Comparison of ENCODE assay signal across 1 cellular context in the genomic region with DNA sequence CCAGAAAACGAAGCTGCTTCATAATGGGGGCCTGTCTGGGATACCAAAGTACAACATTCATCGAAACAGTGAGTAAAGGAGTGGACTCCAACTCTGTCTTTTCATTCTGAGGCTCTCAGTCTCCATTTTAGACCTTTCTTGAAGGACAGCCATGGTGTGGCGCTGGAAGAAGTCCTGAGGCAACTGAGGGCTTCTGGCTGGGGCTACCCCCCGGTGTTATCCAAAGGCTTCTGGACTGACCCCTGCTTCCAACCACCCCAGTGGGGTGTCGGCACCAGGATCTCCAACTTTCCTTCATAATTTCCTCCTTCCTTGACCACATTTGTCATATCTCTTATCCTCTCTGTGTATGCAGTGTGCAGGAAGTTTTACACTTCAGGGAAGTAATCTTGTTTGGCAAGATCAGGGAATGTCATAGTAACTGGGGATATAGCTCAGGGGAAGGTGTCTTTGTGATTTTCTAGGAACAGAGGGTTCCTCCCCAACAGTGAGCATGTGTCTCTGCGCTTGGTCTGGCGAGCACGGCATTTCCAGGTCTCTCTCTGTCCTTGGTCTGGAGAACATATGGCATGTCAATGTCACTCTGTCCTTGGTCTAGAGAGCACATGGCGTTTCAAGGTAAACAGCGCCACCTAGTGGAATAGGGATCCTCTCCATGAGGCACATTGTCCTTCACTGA.
TF ChIP-seq lines count a peak whose summit lies in the region.

No MANE protein-coding gene starts in this region.

TF ChIP-seq in HepG2, 621 proteins besides CTCF, POLR2A, EP300 and RAD21 (continued from another document and continues in another):
- TF ChIP-seq, protein P1, sequence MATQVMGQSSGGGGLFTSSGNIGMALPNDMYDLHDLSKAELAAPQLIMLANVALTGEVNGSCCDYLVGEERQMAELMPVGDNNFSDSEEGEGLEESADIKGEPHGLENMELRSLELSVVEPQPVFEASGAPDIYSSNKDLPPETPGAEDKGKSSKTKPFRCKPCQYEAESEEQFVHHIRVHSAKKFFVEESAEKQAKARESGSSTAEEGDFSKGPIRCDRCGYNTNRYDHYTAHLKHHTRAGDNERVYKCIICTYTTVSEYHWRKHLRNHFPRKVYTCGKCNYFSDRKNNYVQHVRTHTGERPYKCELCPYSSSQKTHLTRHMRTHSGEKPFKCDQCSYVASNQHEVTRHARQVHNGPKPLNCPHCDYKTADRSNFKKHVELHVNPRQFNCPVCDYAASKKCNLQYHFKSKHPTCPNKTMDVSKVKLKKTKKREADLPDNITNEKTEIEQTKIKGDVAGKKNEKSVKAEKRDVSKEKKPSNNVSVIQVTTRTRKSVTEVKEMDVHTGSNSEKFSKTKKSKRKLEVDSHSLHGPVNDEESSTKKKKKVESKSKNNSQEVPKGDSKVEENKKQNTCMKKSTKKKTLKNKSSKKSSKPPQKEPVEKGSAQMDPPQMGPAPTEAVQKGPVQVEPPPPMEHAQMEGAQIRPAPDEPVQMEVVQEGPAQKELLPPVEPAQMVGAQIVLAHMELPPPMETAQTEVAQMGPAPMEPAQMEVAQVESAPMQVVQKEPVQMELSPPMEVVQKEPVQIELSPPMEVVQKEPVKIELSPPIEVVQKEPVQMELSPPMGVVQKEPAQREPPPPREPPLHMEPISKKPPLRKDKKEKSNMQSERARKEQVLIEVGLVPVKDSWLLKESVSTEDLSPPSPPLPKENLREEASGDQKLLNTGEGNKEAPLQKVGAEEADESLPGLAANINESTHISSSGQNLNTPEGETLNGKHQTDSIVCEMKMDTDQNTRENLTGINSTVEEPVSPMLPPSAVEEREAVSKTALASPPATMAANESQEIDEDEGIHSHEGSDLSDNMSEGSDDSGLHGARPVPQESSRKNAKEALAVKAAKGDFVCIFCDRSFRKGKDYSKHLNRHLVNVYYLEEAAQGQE (IDR thresholded peaks at IDR 0.05; ENCODE audit: borderline replicate concordance in 1 of 2, low read depth in 1 of 2, low read length in 2 of 2), result peak in 1 of 2 experiments; percentile 38; a peak in 1 of 4 replicates
- TF ChIP-seq, protein P2, sequence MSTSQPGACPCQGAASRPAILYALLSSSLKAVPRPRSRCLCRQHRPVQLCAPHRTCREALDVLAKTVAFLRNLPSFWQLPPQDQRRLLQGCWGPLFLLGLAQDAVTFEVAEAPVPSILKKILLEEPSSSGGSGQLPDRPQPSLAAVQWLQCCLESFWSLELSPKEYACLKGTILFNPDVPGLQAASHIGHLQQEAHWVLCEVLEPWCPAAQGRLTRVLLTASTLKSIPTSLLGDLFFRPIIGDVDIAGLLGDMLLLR (CRISPR knock-in tag; IDR thresholded peaks at IDR 0.05), result no peak
- TF ChIP-seq, protein P3, sequence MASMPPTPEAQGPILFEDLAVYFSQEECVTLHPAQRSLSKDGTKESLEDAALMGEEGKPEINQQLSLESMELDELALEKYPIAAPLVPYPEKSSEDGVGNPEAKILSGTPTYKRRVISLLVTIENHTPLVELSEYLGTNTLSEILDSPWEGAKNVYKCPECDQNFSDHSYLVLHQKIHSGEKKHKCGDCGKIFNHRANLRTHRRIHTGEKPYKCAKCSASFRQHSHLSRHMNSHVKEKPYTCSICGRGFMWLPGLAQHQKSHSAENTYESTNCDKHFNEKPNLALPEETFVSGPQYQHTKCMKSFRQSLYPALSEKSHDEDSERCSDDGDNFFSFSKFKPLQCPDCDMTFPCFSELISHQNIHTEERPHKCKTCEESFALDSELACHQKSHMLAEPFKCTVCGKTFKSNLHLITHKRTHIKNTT (CRISPR knock-in tag; IDR thresholded peaks at IDR 0.05), result no peak
- TF ChIP-seq JUNB (CRISPR knock-in tag; IDR thresholded peaks at IDR 0.05; ENCODE audit: borderline replicate concordance) (no peak), ERF (CRISPR knock-in tag; IDR thresholded peaks at IDR 0.05) (peak; percentile 55), FOXK2 (IDR thresholded peaks at IDR 0.05) (no peak), ATF1 (CRISPR knock-in tag; IDR thresholded peaks at IDR 0.05) (no peak), PAX8 (CRISPR knock-in tag; IDR thresholded peaks at IDR 0.05; ENCODE audit: borderline replicate concordance) (no peak), ELF3 (CRISPR knock-in tag; IDR thresholded peaks at IDR 0.05) (peak; percentile 45; the same call in 1 of the 2 replicates), ZFP36 (IDR thresholded peaks at IDR 0.05; ENCODE audit: borderline replicate concordance, low read depth, low read length, partially characterized antibody) (no peak), SIN3A (IDR thresholded peaks at IDR 0.05; ENCODE audit: borderline replicate concordance, low read depth, low read length) (no peak), ZNF460 (CRISPR knock-in tag; IDR thresholded peaks at IDR 0.05; ENCODE audit: borderline replicate concordance) (no peak), HNRNPL (IDR thresholded peaks at IDR 0.05; ENCODE audit: low read depth, low read length) (no peak), ZNF563 (CRISPR knock-in tag; IDR thresholded peaks at IDR 0.05) (no peak), NCOA1 (CRISPR knock-in tag; IDR thresholded peaks at IDR 0.05) (no peak), CBFB (CRISPR knock-in tag; IDR thresholded peaks at IDR 0.05) (peak; percentile 30; the same call in 1 of the 2 replicates), KLF16 (CRISPR knock-in tag; IDR thresholded peaks at IDR 0.05) (0 out of 4 replicates have a peak, but pooled peaks of 1 of the 2 experiments have one; percentile 30), TBL1XR1 (IDR thresholded peaks at IDR 0.05; ENCODE audit: borderline replicate concordance, low read length, partially characterized antibody) (no peak), ZSCAN29 (CRISPR knock-in tag; conservative IDR thresholded peaks at IDR 0.05) (no peak), ZNF547 (CRISPR knock-in tag; IDR thresholded peaks at IDR 0.05) (no peak), SAP130 (CRISPR knock-in tag; IDR thresholded peaks at IDR 0.05; ENCODE audit: low read depth) (peak; percentile 75), ZNF263 (CRISPR knock-in tag; IDR thresholded peaks at IDR 0.05) (no peak), ZNF335 (CRISPR knock-in tag; IDR thresholded peaks at IDR 0.05) (no peak), ZSCAN20 (CRISPR knock-in tag; IDR thresholded peaks at IDR 0.05; ENCODE audit: borderline replicate concordance) (no peak), BRCA1 (CRISPR knock-in tag; IDR thresholded peaks at IDR 0.05) (no peak), RFX1 (IDR thresholded peaks at IDR 0.05) (no peak), KLF12 (CRISPR knock-in tag; IDR thresholded peaks at IDR 0.05; ENCODE audit: borderline replicate concordance) (no peak), SMAD1 (CRISPR knock-in tag; IDR thresholded peaks at IDR 0.05; ENCODE audit: borderline replicate concordance, low read depth) (no peak), POLR2G (IDR thresholded peaks at IDR 0.05; ENCODE audit: low read depth, low read length) (no peak), MTF1 (CRISPR knock-in tag; IDR thresholded peaks at IDR 0.05) (no peak)
- TF ChIP-seq, protein P4, sequence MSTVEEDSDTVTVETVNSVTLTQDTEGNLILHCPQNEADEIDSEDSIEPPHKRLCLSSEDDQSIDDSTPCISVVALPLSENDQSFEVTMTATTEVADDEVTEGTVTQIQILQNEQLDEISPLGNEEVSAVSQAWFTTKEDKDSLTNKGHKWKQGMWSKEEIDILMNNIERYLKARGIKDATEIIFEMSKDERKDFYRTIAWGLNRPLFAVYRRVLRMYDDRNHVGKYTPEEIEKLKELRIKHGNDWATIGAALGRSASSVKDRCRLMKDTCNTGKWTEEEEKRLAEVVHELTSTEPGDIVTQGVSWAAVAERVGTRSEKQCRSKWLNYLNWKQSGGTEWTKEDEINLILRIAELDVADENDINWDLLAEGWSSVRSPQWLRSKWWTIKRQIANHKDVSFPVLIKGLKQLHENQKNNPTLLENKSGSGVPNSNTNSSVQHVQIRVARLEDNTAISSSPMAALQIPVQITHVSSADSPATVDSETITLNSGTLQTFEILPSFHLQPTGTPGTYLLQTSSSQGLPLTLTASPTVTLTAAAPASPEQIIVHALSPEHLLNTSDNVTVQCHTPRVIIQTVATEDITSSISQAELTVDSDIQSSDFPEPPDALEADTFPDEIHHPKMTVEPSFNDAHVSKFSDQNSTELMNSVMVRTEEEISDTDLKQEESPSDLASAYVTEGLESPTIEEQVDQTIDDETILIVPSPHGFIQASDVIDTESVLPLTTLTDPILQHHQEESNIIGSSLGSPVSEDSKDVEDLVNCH (CRISPR knock-in tag; IDR thresholded peaks at IDR 0.05), result no peak
- TF ChIP-seq, protein P5, sequence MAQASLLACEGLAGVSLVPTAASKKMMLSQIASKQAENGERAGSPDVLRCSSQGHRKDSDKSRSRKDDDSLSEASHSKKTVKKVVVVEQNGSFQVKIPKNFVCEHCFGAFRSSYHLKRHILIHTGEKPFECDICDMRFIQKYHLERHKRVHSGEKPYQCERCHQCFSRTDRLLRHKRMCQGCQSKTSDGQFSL (CRISPR knock-in tag; IDR thresholded peaks at IDR 0.05), result no peak
- TF ChIP-seq, protein P6, sequence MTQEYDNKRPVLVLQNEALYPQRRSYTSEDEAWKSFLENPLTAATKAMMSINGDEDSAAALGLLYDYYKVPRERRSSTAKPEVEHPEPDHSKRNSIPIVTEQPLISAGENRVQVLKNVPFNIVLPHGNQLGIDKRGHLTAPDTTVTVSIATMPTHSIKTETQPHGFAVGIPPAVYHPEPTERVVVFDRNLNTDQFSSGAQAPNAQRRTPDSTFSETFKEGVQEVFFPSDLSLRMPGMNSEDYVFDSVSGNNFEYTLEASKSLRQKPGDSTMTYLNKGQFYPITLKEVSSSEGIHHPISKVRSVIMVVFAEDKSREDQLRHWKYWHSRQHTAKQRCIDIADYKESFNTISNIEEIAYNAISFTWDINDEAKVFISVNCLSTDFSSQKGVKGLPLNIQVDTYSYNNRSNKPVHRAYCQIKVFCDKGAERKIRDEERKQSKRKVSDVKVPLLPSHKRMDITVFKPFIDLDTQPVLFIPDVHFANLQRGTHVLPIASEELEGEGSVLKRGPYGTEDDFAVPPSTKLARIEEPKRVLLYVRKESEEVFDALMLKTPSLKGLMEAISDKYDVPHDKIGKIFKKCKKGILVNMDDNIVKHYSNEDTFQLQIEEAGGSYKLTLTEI (CRISPR knock-in tag; conservative IDR thresholded peaks at IDR 0.05), result no peak
- TF ChIP-seq, protein P7, sequence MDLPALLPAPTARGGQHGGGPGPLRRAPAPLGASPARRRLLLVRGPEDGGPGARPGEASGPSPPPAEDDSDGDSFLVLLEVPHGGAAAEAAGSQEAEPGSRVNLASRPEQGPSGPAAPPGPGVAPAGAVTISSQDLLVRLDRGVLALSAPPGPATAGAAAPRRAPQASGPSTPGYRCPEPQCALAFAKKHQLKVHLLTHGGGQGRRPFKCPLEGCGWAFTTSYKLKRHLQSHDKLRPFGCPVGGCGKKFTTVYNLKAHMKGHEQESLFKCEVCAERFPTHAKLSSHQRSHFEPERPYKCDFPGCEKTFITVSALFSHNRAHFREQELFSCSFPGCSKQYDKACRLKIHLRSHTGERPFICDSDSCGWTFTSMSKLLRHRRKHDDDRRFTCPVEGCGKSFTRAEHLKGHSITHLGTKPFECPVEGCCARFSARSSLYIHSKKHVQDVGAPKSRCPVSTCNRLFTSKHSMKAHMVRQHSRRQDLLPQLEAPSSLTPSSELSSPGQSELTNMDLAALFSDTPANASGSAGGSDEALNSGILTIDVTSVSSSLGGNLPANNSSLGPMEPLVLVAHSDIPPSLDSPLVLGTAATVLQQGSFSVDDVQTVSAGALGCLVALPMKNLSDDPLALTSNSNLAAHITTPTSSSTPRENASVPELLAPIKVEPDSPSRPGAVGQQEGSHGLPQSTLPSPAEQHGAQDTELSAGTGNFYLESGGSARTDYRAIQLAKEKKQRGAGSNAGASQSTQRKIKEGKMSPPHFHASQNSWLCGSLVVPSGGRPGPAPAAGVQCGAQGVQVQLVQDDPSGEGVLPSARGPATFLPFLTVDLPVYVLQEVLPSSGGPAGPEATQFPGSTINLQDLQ (CRISPR knock-in tag; IDR thresholded peaks at IDR 0.05), result no peak
- TF ChIP-seq, protein P8, sequence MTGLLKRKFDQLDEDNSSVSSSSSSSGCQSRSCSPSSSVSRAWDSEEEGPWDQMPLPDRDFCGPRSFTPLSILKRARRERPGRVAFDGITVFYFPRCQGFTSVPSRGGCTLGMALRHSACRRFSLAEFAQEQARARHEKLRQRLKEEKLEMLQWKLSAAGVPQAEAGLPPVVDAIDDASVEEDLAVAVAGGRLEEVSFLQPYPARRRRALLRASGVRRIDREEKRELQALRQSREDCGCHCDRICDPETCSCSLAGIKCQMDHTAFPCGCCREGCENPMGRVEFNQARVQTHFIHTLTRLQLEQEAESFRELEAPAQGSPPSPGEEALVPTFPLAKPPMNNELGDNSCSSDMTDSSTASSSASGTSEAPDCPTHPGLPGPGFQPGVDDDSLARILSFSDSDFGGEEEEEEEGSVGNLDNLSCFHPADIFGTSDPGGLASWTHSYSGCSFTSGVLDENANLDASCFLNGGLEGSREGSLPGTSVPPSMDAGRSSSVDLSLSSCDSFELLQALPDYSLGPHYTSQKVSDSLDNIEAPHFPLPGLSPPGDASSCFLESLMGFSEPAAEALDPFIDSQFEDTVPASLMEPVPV (CRISPR knock-in tag; IDR thresholded peaks at IDR 0.05), result no peak
- TF ChIP-seq, protein P9, sequence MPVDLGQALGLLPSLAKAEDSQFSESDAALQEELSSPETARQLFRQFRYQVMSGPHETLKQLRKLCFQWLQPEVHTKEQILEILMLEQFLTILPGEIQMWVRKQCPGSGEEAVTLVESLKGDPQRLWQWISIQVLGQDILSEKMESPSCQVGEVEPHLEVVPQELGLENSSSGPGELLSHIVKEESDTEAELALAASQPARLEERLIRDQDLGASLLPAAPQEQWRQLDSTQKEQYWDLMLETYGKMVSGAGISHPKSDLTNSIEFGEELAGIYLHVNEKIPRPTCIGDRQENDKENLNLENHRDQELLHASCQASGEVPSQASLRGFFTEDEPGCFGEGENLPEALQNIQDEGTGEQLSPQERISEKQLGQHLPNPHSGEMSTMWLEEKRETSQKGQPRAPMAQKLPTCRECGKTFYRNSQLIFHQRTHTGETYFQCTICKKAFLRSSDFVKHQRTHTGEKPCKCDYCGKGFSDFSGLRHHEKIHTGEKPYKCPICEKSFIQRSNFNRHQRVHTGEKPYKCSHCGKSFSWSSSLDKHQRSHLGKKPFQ (CRISPR knock-in tag; IDR thresholded peaks at IDR 0.05; ENCODE audit: insufficient replicate concordance), result no peak
